In genomic region chr15:82828064-82828463, GRCh38 we compare ENCODE assay signal across 1 cellular context.
A peak's percentile ranks its signal among the peaks of the same experiment; 100 is the strongest.
TF ChIP-seq lines count a peak whose summit lies in the region.

No MANE protein-coding gene starts in this region.

TF ChIP-seq in HepG2, 621 proteins besides CTCF, POLR2A, EP300 and RAD21 (continued from another document and continues in another):
- TF ChIP-seq ZNF691 (CRISPR knock-in tag; IDR thresholded peaks at IDR 0.05; ENCODE audit: borderline replicate concordance, low read depth): no peak
- peak; percentile 94 for TF ChIP-seq TEF (CRISPR knock-in tag; IDR thresholded peaks at IDR 0.05)
- TF ChIP-seq SOX13 (IDR thresholded peaks at IDR 0.05): no peak
- TF ChIP-seq SOX13 (CRISPR knock-in tag; conservative IDR thresholded peaks at IDR 0.05 in 1 of 2, IDR thresholded peaks at IDR 0.05 in 1 of 2): peak in 1 of 2 experiments; percentile 19; a peak in 1 of 4 replicates
- TF ChIP-seq THAP11 (CRISPR knock-in tag; IDR thresholded peaks at IDR 0.05): 0 out of 2 replicates have a peak, but pooled peaks have one; percentile 15
- no peak for TF ChIP-seq ASH2L (IDR thresholded peaks at IDR 0.05; ENCODE audit: insufficient read length, low read depth, low read length)
- no peak for TF ChIP-seq ZFP91 (CRISPR knock-in tag; IDR thresholded peaks at IDR 0.05; ENCODE audit: borderline replicate concordance)
- no peak for TF ChIP-seq CENPX (CRISPR knock-in tag; IDR thresholded peaks at IDR 0.05)
- no peak for TF ChIP-seq CERS6 (CRISPR knock-in tag; IDR thresholded peaks at IDR 0.05)
- peak; percentile 69 for TF ChIP-seq HNF1A (IDR thresholded peaks at IDR 0.05; ENCODE audit: low read depth)
- TF ChIP-seq HNF1A (CRISPR knock-in tag; IDR thresholded peaks at IDR 0.05; ENCODE audit: borderline replicate concordance): peak; percentile 84
- TF ChIP-seq IKZF4 (CRISPR knock-in tag; IDR thresholded peaks at IDR 0.05; ENCODE audit: borderline replicate concordance, low read depth, not compliant biosample characterization): no peak
- no peak for TF ChIP-seq SRSF4 (IDR thresholded peaks at IDR 0.05; ENCODE audit: low read depth, low read length, poor library complexity, severe bottlenecking)
- TF ChIP-seq ZKSCAN8 (CRISPR knock-in tag; IDR thresholded peaks at IDR 0.05; ENCODE audit: borderline replicate concordance): 0 out of 2 replicates have a peak, but pooled peaks have one; percentile 24
- no peak for TF ChIP-seq KDM5A (IDR thresholded peaks at IDR 0.05; ENCODE audit: borderline replicate concordance, low read length)
- TF ChIP-seq FOSL2 (CRISPR knock-in tag; IDR thresholded peaks at IDR 0.05): peak; percentile 35; the same call in 1 of the 2 replicates
- TF ChIP-seq FOXJ3 (CRISPR knock-in tag; IDR thresholded peaks at IDR 0.05; ENCODE audit: borderline replicate concordance): 0 out of 2 replicates have a peak, but pooled peaks have one; percentile 18
- TF ChIP-seq E2F5 (CRISPR knock-in tag; conservative IDR thresholded peaks at IDR 0.05): no peak
- 0 out of 2 replicates have a peak, but pooled peaks have one; percentile 36 for TF ChIP-seq ZNF766 (CRISPR knock-in tag; IDR thresholded peaks at IDR 0.05; ENCODE audit: borderline replicate concordance)
- TF ChIP-seq ZNF207 (IDR thresholded peaks at IDR 0.05; ENCODE audit: borderline replicate concordance): no peak
- TF ChIP-seq RCOR2 (CRISPR knock-in tag; IDR thresholded peaks at IDR 0.05): peak; percentile 45; the same call in 1 of the 2 replicates
- TF ChIP-seq ZNF484 (CRISPR knock-in tag; IDR thresholded peaks at IDR 0.05; ENCODE audit: borderline replicate concordance, low read depth): no peak
- TF ChIP-seq PCBP2 (optimal IDR thresholded peaks at IDR 0.05; ENCODE audit: low read depth, low read length, poor library complexity, severe bottlenecking): no peak
- TF ChIP-seq AKAP8 (CRISPR knock-in tag; IDR thresholded peaks at IDR 0.05): no peak
- TF ChIP-seq ZNF761 (CRISPR knock-in tag; conservative IDR thresholded peaks at IDR 0.05): no peak
- TF ChIP-seq MTERF4 (CRISPR knock-in tag; IDR thresholded peaks at IDR 0.05): no peak
- TF ChIP-seq NFIB (CRISPR knock-in tag; IDR thresholded peaks at IDR 0.05; ENCODE audit: borderline replicate concordance): no peak
- TF ChIP-seq MED1 (CRISPR knock-in tag; IDR thresholded peaks at IDR 0.05): 0 out of 2 replicates have a peak, but pooled peaks have one; percentile 33
- no peak for TF ChIP-seq ZBED4 (CRISPR knock-in tag; IDR thresholded peaks at IDR 0.05; ENCODE audit: borderline replicate concordance)
- TF ChIP-seq RFXAP (CRISPR knock-in tag; IDR thresholded peaks at IDR 0.05; ENCODE audit: borderline replicate concordance): no peak
- TF ChIP-seq ZNF800 (CRISPR knock-in tag; IDR thresholded peaks at IDR 0.05): 0 out of 2 replicates have a peak, but pooled peaks have one; percentile 32
- peak; percentile 48 for TF ChIP-seq FOXA3 (CRISPR knock-in tag; IDR thresholded peaks at IDR 0.05)
- peak; percentile 52; the same call in 1 of the 2 replicates for TF ChIP-seq ARID5B (CRISPR knock-in tag; IDR thresholded peaks at IDR 0.05)
- TF ChIP-seq ZNF670 (CRISPR knock-in tag; IDR thresholded peaks at IDR 0.05; ENCODE audit: borderline replicate concordance): no peak
- TF ChIP-seq MIER2 (CRISPR knock-in tag; IDR thresholded peaks at IDR 0.05): no peak
